ENCODE assay signal across 9 cellular contexts in the genomic region with DNA sequence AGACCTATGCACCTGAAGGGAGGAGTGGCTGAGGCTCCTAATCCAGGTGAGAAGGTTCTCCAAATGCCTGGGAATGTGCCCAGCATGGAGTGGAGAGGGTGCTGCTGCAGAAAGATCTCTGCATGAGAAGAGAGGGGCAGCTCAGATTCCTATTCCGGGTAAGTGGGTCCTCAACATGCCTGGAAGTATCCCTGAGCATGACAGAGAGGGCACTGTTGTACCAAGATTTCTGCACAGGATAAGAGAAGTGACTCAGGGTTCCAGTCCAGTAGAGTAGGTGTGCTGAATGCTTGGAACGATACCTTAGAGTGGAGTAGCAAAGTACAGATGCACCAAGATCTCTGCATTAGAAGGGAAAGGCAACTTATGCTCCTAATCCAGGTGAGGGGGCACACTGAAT. TPM values are rescaled to one million over a fixed set of nuclear protein-coding genes. Genes with fewer than 3 reads are reported as not detected.
"Had no signal": no experiment of that assay in that cellular context is flagged by ENCODE, and none has a peak within 500 bp of the region (broad histone marks: within the 10 kb centered on the region; RNA-seq: fewer than 3 reads in every experiment).

No MANE protein-coding gene starts in this region.

RNA-seq across cellular contexts. Expression of gene CST1, which starts 15.8 kb away (rescaled TPM):
- total RNA-seq: OCI-LY7, Peyer's patch, Right ventricle myocardium inferior, Right ventricle myocardium superior, SJCRH30, SJSA1 had no signal

RNA-seq across cellular contexts. Expression of gene CST4, which starts 46.1 kb away (rescaled TPM):
- total RNA-seq: OCI-LY7, PC-9, Peyer's patch, Right ventricle myocardium inferior, Right ventricle myocardium superior, RPMI7951, SJCRH30, SJSA1, SK-MEL-5 had no signal
